In genomic region chr7:77331938-77332695, GRCh38 we compare ENCODE assay signal across 8 cellular contexts.
DNase-seq lines count a peak whose midpoint lies in the region; ATAC-seq and TF ChIP-seq lines count a peak whose summit lies in the region.

No MANE protein-coding gene starts in this region.

- peaks cover 0 to 43% (median 22%) of the 10 kb centered on the region in 4 donors for H3K4me1 ChIP-seq in tibial artery

- H3K9me3 ChIP-seq in tibial artery: no peaks in the 10 kb centered on the region

- peak; percentile 65 for TF ChIP-seq CTCF in epithelial cell of esophagus (IDR thresholded peaks at IDR 0.05; ENCODE audit: insufficient read depth, low read depth, low read length, missing control alignments)
- TF ChIP-seq CTCF in tibial artery (IDR thresholded peaks at IDR 0.05): peak; percentile 70 to 79

- H3K27ac Mint-ChIP-seq in activated CD4-positive, alpha-beta T cell treated with anti-CD3 and anti-CD28 coated beads for 36 hours: no peak overlapping the region
- H3K27ac Mint-ChIP-seq in naive B cell: peak overlapping the region in 5 of 6 donors; percentile 64 to 80 (median 78)

- CTCF ChIA-PET in activated CD4-positive, alpha-beta T cell treated with anti-CD3 and anti-CD28 coated beads for 36 hours (lab: Charles Lee): interaction anchor here (0.6 to 1.8 kb wide), 12 partner anchors 9 to 262 kb away, joined by 3 to 21 read pairs (median 4); partner anchors contain the start of genes CCDC146 and FGL2

- no peaks in the 10 kb centered on the region for H3K36me3 Mint-ChIP-seq in activated CD4-positive, alpha-beta T cell treated with anti-CD3 and anti-CD28 coated beads for 36 hours (ENCODE audit: low read depth)
- peaks cover 10 to 16% of the 10 kb centered on the region in 2 donors for H3K36me3 Mint-ChIP-seq in naive B cell

- H3K4me1 Mint-ChIP-seq in activated CD4-positive, alpha-beta T cell treated with anti-CD3 and anti-CD28 coated beads for 36 hours: peaks cover 44% of the 10 kb centered on the region
- H3K4me1 Mint-ChIP-seq in naive B cell: peaks cover 40 to 63% (median 49%) of the 10 kb centered on the region in 3 donors

- H3K4me3 Mint-ChIP-seq in activated CD4-positive, alpha-beta T cell treated with anti-CD3 and anti-CD28 coated beads for 36 hours: no peak overlapping the region
- peak overlapping the region in 5 of 8 donors; percentile 9 to 59 (median 51) for H3K4me3 Mint-ChIP-seq in naive B cell

- H3K27me3 ChIP-seq in tibial artery: no peaks in the 10 kb centered on the region

- intact Hi-C loops in activated CD4-positive, alpha-beta T cell treated with anti-CD3 and anti-CD28 coated beads for 36 hours (cut with DNase I, micrococcal nuclease): loop anchor here in 1 of 2 experiments (2.0 to 5.0 kb wide), 2 partner anchors 21 to 85 kb away; no protein-coding TSS in a partner anchor
- intact Hi-C loops in tibial artery (cut with DNase I; ENCODE audit: low total_unique reads): loop anchor here (5.0 kb wide), 1 partner anchor 210 kb away; the partner anchor contains the start of gene CCDC146

- H3K27me3 Mint-ChIP-seq in activated CD4-positive, alpha-beta T cell treated with anti-CD3 and anti-CD28 coated beads for 36 hours: no peaks in the 10 kb centered on the region
- no peaks in the 10 kb centered on the region for H3K27me3 Mint-ChIP-seq in naive B cell

- no peaks in the 10 kb centered on the region for H3K36me3 ChIP-seq in tibial artery

- peak; percentile 72 for ATAC-seq in GM19455 (IDR thresholded peaks at IDR 0.05; ENCODE audit: unreplicated experiment)
- ATAC-seq in HG03457 (IDR thresholded peaks at IDR 0.05; ENCODE audit: unreplicated experiment): peak; percentile 65
- ATAC-seq in activated CD4-positive, alpha-beta T cell treated with anti-CD3 and anti-CD28 coated beads for 36 hours: peak; percentile 56
- ATAC-seq in naive B cell (ENCODE audit: low read depth in 2 of 2): peak; percentile 61 to 67

- no peaks in the 10 kb centered on the region for H3K9me3 Mint-ChIP-seq in activated CD4-positive, alpha-beta T cell treated with anti-CD3 and anti-CD28 coated beads for 36 hours (ENCODE audit: low read depth)
- no peaks in the 10 kb centered on the region for H3K9me3 Mint-ChIP-seq in naive B cell

- no peak overlapping the region for H3K27ac ChIP-seq in tibial artery

- H3K4me3 ChIP-seq in epithelial cell of esophagus (ENCODE audit: low read length) (no peak overlapping the region), tibial artery (no peak overlapping the region)

- POLR2A ChIA-PET in activated CD4-positive, alpha-beta T cell treated with anti-CD3 and anti-CD28 coated beads for 36 hours (lab: Charles Lee): no interaction called here

- DNase-seq in DMS153 treated with DMSO at 0.1 percent for 48 hours (lab: John Stamatoyannopoulos, UW; ENCODE audit: unreplicated experiment): peak; percentile 84
- DNase-seq in NCI-H446 (lab: John Stamatoyannopoulos, UW): peak; percentile 31 to 60
- peak; percentile 76 for DNase-seq in activated CD4-positive, alpha-beta T cell treated with anti-CD3 and anti-CD28 coated beads for 36 hours
- DNase-seq in epithelial cell of esophagus (ENCODE audit: low read depth): peak; percentile 87
- peak; percentile 53 for DNase-seq in naive B cell
- peak; percentile 57 to 76 for DNase-seq in tibial artery
